31 cellular contexts compared by ENCODE assay signal in the genomic region with DNA sequence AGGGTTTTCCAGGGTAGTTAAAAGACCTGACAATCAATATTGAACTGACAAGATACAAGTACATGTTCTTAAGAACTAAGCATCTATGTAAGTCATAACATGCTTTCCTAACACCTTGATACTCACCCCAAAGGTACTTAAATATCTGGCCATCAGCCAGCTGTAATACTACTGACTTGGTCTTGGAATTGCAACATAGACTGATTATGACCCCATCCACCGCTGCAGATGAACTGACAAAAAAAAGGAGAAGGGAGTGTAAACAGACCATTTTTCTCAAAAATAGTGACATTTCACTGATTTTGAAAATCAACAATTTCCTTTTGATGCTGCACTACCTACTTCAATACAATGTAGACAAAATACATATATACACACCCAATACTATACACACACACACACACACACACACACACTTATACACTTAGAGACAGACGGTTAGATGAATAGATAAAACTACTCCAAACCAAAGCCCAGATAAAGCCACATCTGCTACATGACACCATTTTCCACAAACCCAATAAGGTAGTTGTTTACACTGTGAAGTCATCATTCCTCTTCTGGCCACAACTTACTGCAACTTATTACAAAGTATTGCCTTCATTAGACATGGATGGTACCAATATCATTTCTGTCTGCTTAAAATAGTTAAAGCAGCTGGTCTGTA. TPM values are rescaled to one million over a fixed set of nuclear protein-coding genes. Genes with fewer than 3 reads are reported as not detected.
DNase-seq lines count a peak whose midpoint lies in the region; ATAC-seq and TF ChIP-seq lines count a peak whose summit lies in the region.
"Had no signal": no experiment of that assay in that cellular context is flagged by ENCODE, and none has a peak within 500 bp of the region (broad histone marks: within the 10 kb centered on the region; RNA-seq: fewer than 3 reads in every experiment).

No MANE protein-coding gene starts in this region.

- intact Hi-C loops in CD4-positive, alpha-beta memory T cell (cut with micrococcal nuclease) = no loop called here

- no peak for DNase-seq in CD4-positive, alpha-beta memory T cell
- peak; percentile 39 for DNase-seq in NCI-H510A treated with DMSO at 0.1 percent for 48 hours (lab: John Stamatoyannopoulos, UW)
- peak; percentile 8 for DNase-seq in fibroblast of mammary gland (ENCODE audit: low read depth)
- DNase-seq in nucleus accumbens (lab: John Stamatoyannopoulos, UW) = no peak
- DNase-seq: activated CD4-positive, alpha-beta T cell treated with anti-CD3 and anti-CD28 coated beads for 36 hours; activated naive CD4-positive, alpha-beta T cell; C1 segment of cervical spinal cord; effector memory CD8-positive, alpha-beta T cell; islet precursor cell; left ventricle myocardium superior; NCI-H1092 treated with DMSO at 0.1 percent for 48 hours; NCI-H1930; NCI-H526 treated with DMSO at 0.1 percent for 48 hours; right cardiac atrium; stimulated activated CD4-positive, alpha-beta T cell treated with anti-CD3 and anti-CD28 coated beads, Interleukin-12 subunit alpha, Interleukin-12 subunit beta, amount 100 ng/mL, for 4 hours; stimulated activated CD4-positive, alpha-beta T cell treated with anti-CD3 and anti-CD28 coated beads, Interleukin-4, amount 100 ng/mL, for 4 hours; stimulated activated naive CD4-positive, alpha-beta T cell; T-helper 17 cell; testis; uterus had no signal

- H3K9me3 ChIP-seq in CD4-positive, alpha-beta memory T cell (ENCODE audit: control insufficient read depth in 1 of 2, low read length in 2 of 2) = no peaks in the 10 kb centered on the region
- no peaks in the 10 kb centered on the region for H3K9me3 ChIP-seq in HEK293 (ENCODE audit: control insufficient read depth, insufficient read depth, low read depth, low read length)
- H3K9me3 ChIP-seq: gastroesophageal sphincter, testis, uterus had no signal

- ATAC-seq in HG02798 (IDR thresholded peaks at IDR 0.05; ENCODE audit: poor library complexity, unreplicated experiment) (no peak), HG03571 (IDR thresholded peaks at IDR 0.05; ENCODE audit: unreplicated experiment) (no peak), GM21423 (IDR thresholded peaks at IDR 0.05; ENCODE audit: unreplicated experiment) (no peak)
- ATAC-seq: activated CD4-positive, alpha-beta T cell treated with anti-CD3 and anti-CD28 coated beads for 36 hours; effector memory CD8-positive, alpha-beta T cell; esophagus mucosa; gastroesophageal sphincter; left ventricle myocardium superior; right cardiac atrium; T-helper 17 cell had no signal

- H3K27ac Mint-ChIP-seq in CD4-positive, alpha-beta memory T cell = peak overlapping the region in 5 of 7 donors; percentile 1 to 36 (median 16)
- H3K27ac Mint-ChIP-seq: activated CD4-positive, alpha-beta T cell treated with anti-CD3 and anti-CD28 coated beads for 36 hours; effector memory CD8-positive, alpha-beta T cell; nephron; T-helper 17 cell had no signal

- H3K27me3 ChIP-seq in CD4-positive, alpha-beta memory T cell (ENCODE audit: insufficient read depth, low read length) = no peaks in the 10 kb centered on the region
- H3K27me3 ChIP-seq: gastroesophageal sphincter, testis, uterus had no signal

- H3K36me3 ChIP-seq in CD4-positive, alpha-beta memory T cell (ENCODE audit: insufficient read depth, low read length) = peaks cover 39% of the 10 kb centered on the region
- H3K36me3 ChIP-seq in HEK293 (ENCODE audit: control insufficient read depth in 2 of 2, insufficient read depth in 1 of 2, low read length in 2 of 2) = peaks cover 18 to 96% of the 10 kb centered on the region in 2 experiments
- H3K36me3 ChIP-seq: uterus had no signal

- H3K27ac ChIP-seq in CD4-positive, alpha-beta memory T cell (ENCODE audit: low read depth, low read length) = no peak overlapping the region
- H3K27ac ChIP-seq in HEK293 (ENCODE audit: extremely low read depth, low read depth, low read length) = no peak overlapping the region
- H3K27ac ChIP-seq: gastroesophageal sphincter, parathyroid adenoma, RWPE1, testis, uterus had no signal

- peaks cover 0 to 2% (median 0%) of the 10 kb centered on the region in 4 donors for H3K4me1 Mint-ChIP-seq in CD4-positive, alpha-beta memory T cell
- H3K4me1 Mint-ChIP-seq: activated CD4-positive, alpha-beta T cell treated with anti-CD3 and anti-CD28 coated beads for 36 hours; nephron had no signal

- H3K36me3 Mint-ChIP-seq in CD4-positive, alpha-beta memory T cell = peaks cover 74 to 90% of the 10 kb centered on the region in 2 donors

- H3K4me3 ChIP-seq in CD4-positive, alpha-beta memory T cell (ENCODE audit: low read length in 2 of 2) = no peak overlapping the region
- H3K4me3 ChIP-seq in HEK293 (ENCODE audit: low read depth, low read length) = no peak overlapping the region
- H3K4me3 ChIP-seq in fibroblast of mammary gland (ENCODE audit: control insufficient read depth, low read depth, low read length) = no peak overlapping the region
- H3K4me3 ChIP-seq: gastroesophageal sphincter, testis, uterus had no signal

- TF ChIP-seq CTCF in HEK293 (tag by site-specific recombination; IDR thresholded peaks at IDR 0.05) (no peak), fibroblast of mammary gland (conservative IDR thresholded peaks at IDR 0.05; ENCODE audit: control insufficient read depth, insufficient read depth, low read depth, low read length) (no peak)

- no peaks in the 10 kb centered on the region for H3K27me3 Mint-ChIP-seq in CD4-positive, alpha-beta memory T cell
- H3K27me3 Mint-ChIP-seq: activated CD4-positive, alpha-beta T cell treated with anti-CD3 and anti-CD28 coated beads for 36 hours; effector memory CD8-positive, alpha-beta T cell; T-helper 17 cell had no signal

- CTCF ChIA-PET in CD4-positive, alpha-beta memory T cell (lab: Charles Lee; ENCODE audit: partially characterized antibody) = no interaction called here
- CTCF ChIA-PET in HEK293 (lab: Yijun Ruan, JAX) = interaction anchor here (0.6 kb wide), 2 partner anchors 140 to 1811 kb away, joined by 3 to 4 read pairs; no protein-coding TSS in a partner anchor

- H3K4me3 Mint-ChIP-seq in CD4-positive, alpha-beta memory T cell = no peak overlapping the region
- H3K4me3 Mint-ChIP-seq: activated CD4-positive, alpha-beta T cell treated with anti-CD3 and anti-CD28 coated beads for 36 hours; effector memory CD8-positive, alpha-beta T cell; nephron; T-helper 17 cell had no signal

- H3K9me3 Mint-ChIP-seq in CD4-positive, alpha-beta memory T cell = peaks cover 0 to 1% (median 0%) of the 10 kb centered on the region in 8 donors
- H3K9me3 Mint-ChIP-seq: effector memory CD8-positive, alpha-beta T cell; nephron had no signal

- no peaks in the 10 kb centered on the region for H3K4me1 ChIP-seq in CD4-positive, alpha-beta memory T cell (ENCODE audit: insufficient read depth, low read length)
- no peaks in the 10 kb centered on the region; the same call in 1 of the 2 replicates for H3K4me1 ChIP-seq in HEK293 (ENCODE audit: control insufficient read depth, insufficient read depth, low read length)
- H3K4me1 ChIP-seq: gastroesophageal sphincter, parathyroid adenoma, testis, uterus had no signal

- POLR2A ChIA-PET in CD4-positive, alpha-beta memory T cell (lab: Charles Lee; ENCODE audit: partially characterized antibody) = no interaction called here
- POLR2A ChIA-PET in HEK293 (lab: Yijun Ruan, JAX) = no interaction called here

TF ChIP-seq in HEK293, 187 proteins besides CTCF, POLR2A, EP300 and RAD21 (continues in another document):
- TF ChIP-seq OSR2 (tag by site-specific recombination; IDR thresholded peaks at IDR 0.05) (0 out of 2 replicates have a peak, but pooled peaks have one; percentile 18), ZNF10 (tag by site-specific recombination; IDR thresholded peaks at IDR 0.05) (peak; percentile 29; the same call in 1 of the 2 replicates), SALL2 (tag by site-specific recombination; IDR thresholded peaks at IDR 0.05; ENCODE audit: borderline replicate concordance) (no peak)
- TF ChIP-seq, protein P1, sequence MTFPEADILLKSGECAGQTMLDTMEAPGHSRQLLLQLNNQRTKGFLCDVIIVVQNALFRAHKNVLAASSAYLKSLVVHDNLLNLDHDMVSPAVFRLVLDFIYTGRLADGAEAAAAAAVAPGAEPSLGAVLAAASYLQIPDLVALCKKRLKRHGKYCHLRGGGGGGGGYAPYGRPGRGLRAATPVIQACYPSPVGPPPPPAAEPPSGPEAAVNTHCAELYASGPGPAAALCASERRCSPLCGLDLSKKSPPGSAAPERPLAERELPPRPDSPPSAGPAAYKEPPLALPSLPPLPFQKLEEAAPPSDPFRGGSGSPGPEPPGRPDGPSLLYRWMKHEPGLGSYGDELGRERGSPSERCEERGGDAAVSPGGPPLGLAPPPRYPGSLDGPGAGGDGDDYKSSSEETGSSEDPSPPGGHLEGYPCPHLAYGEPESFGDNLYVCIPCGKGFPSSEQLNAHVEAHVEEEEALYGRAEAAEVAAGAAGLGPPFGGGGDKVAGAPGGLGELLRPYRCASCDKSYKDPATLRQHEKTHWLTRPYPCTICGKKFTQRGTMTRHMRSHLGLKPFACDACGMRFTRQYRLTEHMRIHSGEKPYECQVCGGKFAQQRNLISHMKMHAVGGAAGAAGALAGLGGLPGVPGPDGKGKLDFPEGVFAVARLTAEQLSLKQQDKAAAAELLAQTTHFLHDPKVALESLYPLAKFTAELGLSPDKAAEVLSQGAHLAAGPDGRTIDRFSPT (tag by site-specific recombination; IDR thresholded peaks at IDR 0.05) = 0 out of 2 replicates have a peak, but pooled peaks have one; percentile 33

RNA-seq across cellular contexts. Expression of a gene that starts 30.4 kb away (rescaled TPM):
- 10 to 100 TPM; 29.4 to 32.3 TPM for total RNA-seq in CD4-positive, alpha-beta memory T cell
- 10 to 100 TPM; 21.2 to 21.3 TPM for polyA plus RNA-seq in CD4-positive, alpha-beta memory T cell

RNA-seq across cellular contexts. Expression of a gene that starts 30.6 kb away (rescaled TPM):
- 10 to 100 TPM in 1 of 2 experiments, 1 to 10 TPM in 1; 9.0 to 11.4 TPM for total RNA-seq in CD4-positive, alpha-beta memory T cell
- polyA plus RNA-seq in CD4-positive, alpha-beta memory T cell = 10 to 100 TPM; 15.8 to 27.0 TPM

RNA-seq across cellular contexts. Expression of a gene that starts 41.5 kb away (rescaled TPM):
- total RNA-seq in CD4-positive, alpha-beta memory T cell = not detected
- polyA plus RNA-seq in CD4-positive, alpha-beta memory T cell = not detected
- total RNA-seq: activated CD4-positive, alpha-beta T cell treated with anti-CD3 and anti-CD28 coated beads for 36 hours; esophagus mucosa; gastroesophageal sphincter; HT1080; left ventricle myocardium superior; right cardiac atrium; T-helper 17 cell; uterus had no signal
- polyA plus RNA-seq: adipose tissue, right cardiac atrium had no signal

RNA-seq across cellular contexts. Expression of a gene that starts 47.8 kb away (rescaled TPM):
- under 1 TPM in 1 of 2 experiments, not detected in 1; 0.15 TPM for total RNA-seq in CD4-positive, alpha-beta memory T cell
- polyA plus RNA-seq in CD4-positive, alpha-beta memory T cell = not detected
- total RNA-seq: activated CD4-positive, alpha-beta T cell treated with anti-CD3 and anti-CD28 coated beads for 36 hours; esophagus mucosa; gastroesophageal sphincter; HT1080; left ventricle myocardium superior; right cardiac atrium; uterus had no signal
- polyA plus RNA-seq: adipose tissue, right cardiac atrium had no signal

Comparison
In these comparisons a context has a peak if more than half of its experiments do, and no peak if none do; other contexts are left out.
1. DNase-seq: peak in NCI-H510A treated with DMSO at 0.1 percent for 48 hours (single experiment) and fibroblast of mammary gland (single experiment); none in CD4-positive, alpha-beta memory T cell (0 of 5) and nucleus accumbens (0 of 56).